12 cellular contexts compared by ENCODE assay signal in the genomic region with DNA sequence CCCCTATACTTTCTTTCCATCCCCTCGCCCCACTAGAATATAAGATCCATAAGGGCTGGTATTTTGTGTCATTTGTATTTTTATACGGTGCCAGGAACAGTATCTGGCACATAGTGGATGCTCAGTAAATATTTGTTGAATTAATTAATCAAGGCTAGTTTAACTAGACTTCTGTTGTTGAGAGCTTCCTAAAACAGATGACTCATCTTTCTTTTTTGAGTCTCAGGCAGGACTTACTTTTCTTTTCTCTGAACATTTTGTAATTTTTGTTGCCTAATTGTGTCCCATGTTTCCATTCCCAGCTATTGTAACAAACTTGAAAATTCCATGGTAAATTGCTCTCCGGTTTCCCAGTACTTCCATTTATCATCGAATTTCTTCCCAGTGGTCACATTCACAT. TPM values are rescaled to one million over a fixed set of nuclear protein-coding genes. Genes with fewer than 3 reads are reported as not detected.
DNase-seq lines count a peak whose midpoint lies in the region; ATAC-seq, FAIRE-seq and TF ChIP-seq lines count a peak whose summit lies in the region.
"Had no signal": no experiment of that assay in that cellular context is flagged by ENCODE, and none has a peak within 500 bp of the region (broad histone marks: within the 10 kb centered on the region; RNA-seq: fewer than 3 reads in every experiment).

No MANE protein-coding gene starts in this region.

- DNase-seq in HepG2 (ENCODE audit: low spot score) = no peak
- DNase-seq in nephron progenitor cell = no peak
- DNase-seq in activated CD4-positive, alpha-beta T cell treated with anti-CD3 and anti-CD28 coated beads, Interleukin-2, amount 50 U/mL, for 4 hours = no peak
- no peak for DNase-seq in WTC11 (ENCODE audit: low spot score)
- DNase-seq in lower leg skin (ENCODE audit: low spot score in 2 of 2) = no peak
- DNase-seq: activated naive CD8-positive, alpha-beta T cell treated with anti-CD3 and anti-CD28 coated beads for 36 hours; NCI-H1436 treated with DMSO at 0.1 percent for 48 hours; stimulated activated CD4-positive, alpha-beta T cell treated with anti-CD3 and anti-CD28 coated beads, Interleukin-2, amount 100 ng/mL, for 24 hours; trophoblast cell had no signal

- no peak for TF ChIP-seq POLR2A in HepG2 (IDR thresholded peaks at IDR 0.05; ENCODE audit: insufficient read depth in 1 of 2, low read depth in 2 of 2, low read length in 2 of 2)
- TF ChIP-seq POLR2A in lower leg skin (IDR thresholded peaks at IDR 0.05) = no peak

- TF ChIP-seq CTCF in liver (IDR thresholded peaks at IDR 0.05; ENCODE audit: low read depth, low read length, missing input control) (no peak), HepG2 (CRISPR knock-in tag; IDR thresholded peaks at IDR 0.05) (no peak), nephron progenitor cell (IDR thresholded peaks at IDR 0.05) (no peak), WTC11 (IDR thresholded peaks at IDR 0.05) (no peak), lower leg skin (IDR thresholded peaks at IDR 0.05) (no peak)

- ATAC-seq in HepG2 (no peak), GM21528 (IDR thresholded peaks at IDR 0.05; ENCODE audit: low FRiP score, unreplicated experiment) (no peak), WTC11 (no peak)

- H3K27me3 Mint-ChIP-seq in nephron progenitor cell (ENCODE audit: low read depth, poor library complexity) = no peaks in the 10 kb centered on the region
- no peaks in the 10 kb centered on the region for H3K27me3 Mint-ChIP-seq in WTC11 (ENCODE audit: low read depth)
- H3K27me3 Mint-ChIP-seq: activated naive CD8-positive, alpha-beta T cell treated with anti-CD3 and anti-CD28 coated beads for 36 hours had no signal

- peaks cover under 1% of the 10 kb centered on the region for H3K79me2 ChIP-seq in HepG2 (ENCODE audit: insufficient read depth, low read length)

- H3K4me2 ChIP-seq in HepG2 (ENCODE audit: low read depth, low read length) = no peak overlapping the region

- TF ChIP-seq RAD21 in liver (IDR thresholded peaks at IDR 0.05) (no peak), HepG2 (CRISPR knock-in tag; IDR thresholded peaks at IDR 0.05) (no peak)

- POLR2A ChIA-PET in HepG2 (lab: Yijun Ruan, JAX) = no interaction called here
- POLR2A ChIA-PET in WTC11 (lab: Charles Lee) = no interaction called here

- H3K27me3 ChIP-seq in liver (ENCODE audit: control insufficient read depth in 4 of 4, insufficient read depth in 4 of 4, low read length in 3 of 4) (no peaks in the 10 kb centered on the region), HepG2 (ENCODE audit: control insufficient read depth in 1 of 2, insufficient read depth in 2 of 2, low read length in 2 of 2) (no peaks in the 10 kb centered on the region), endocrine pancreas (ENCODE audit: control insufficient read depth, insufficient read depth, low read length) (no peaks in the 10 kb centered on the region)

- FAIRE-seq in HepG2 (lab: Jason Lieb, UNC) = no peak

- intact Hi-C loops in HepG2 (cut with micrococcal nuclease; ENCODE audit: unreplicated experiment) = no loop called here
- intact Hi-C loops in lower leg skin (cut with DNase I; ENCODE audit: low total_unique reads) = no loop called here

- BruUV-seq in HepG2 (replicated peaks; lab: Mats Ljungman, UMichigan) = no TSS peak

- H3K27ac Mint-ChIP-seq in nephron progenitor cell = peak overlapping the region; percentile 86
- H3K27ac Mint-ChIP-seq in WTC11 = no peak overlapping the region
- H3K27ac Mint-ChIP-seq: activated naive CD8-positive, alpha-beta T cell treated with anti-CD3 and anti-CD28 coated beads for 36 hours had no signal

- no peaks in the 10 kb centered on the region for H3K9me3 ChIP-seq in liver (ENCODE audit: control insufficient read depth in 4 of 4, low read length in 3 of 4)
- H3K9me3 ChIP-seq in HepG2 (ENCODE audit: low read length) = no peaks in the 10 kb centered on the region
- no peaks in the 10 kb centered on the region for H3K9me3 ChIP-seq in endocrine pancreas (ENCODE audit: control insufficient read depth, low read length)

- H3K4me3 ChIP-seq in liver (ENCODE audit: low read depth in 1 of 3, low read length in 3 of 3) (no peak overlapping the region), HepG2 (replicated peaks in 1 of 3; ENCODE audit: insufficient read depth in 1 of 3, low read depth in 2 of 3, low read length in 3 of 3) (no peak overlapping the region), endocrine pancreas (ENCODE audit: control insufficient read depth, insufficient read depth, low read length) (peak overlapping the region; percentile 57), lower leg skin (ENCODE audit: low read depth, poor library complexity, severe bottlenecking) (no peak overlapping the region)

- in situ Hi-C loops in HepG2 (cut with HindIII; ENCODE audit: extremely low pct_ligation_motif_present, low pct_unique_long_range_greater_than_20kb) = no loop called here

- H3K36me3 ChIP-seq in liver (ENCODE audit: control insufficient read depth in 4 of 4, insufficient read depth in 3 of 4, low read depth in 1 of 4, low read length in 3 of 4) (no peaks in the 10 kb centered on the region), HepG2 (replicated peaks in 1 of 2; ENCODE audit: control insufficient read depth in 1 of 2, insufficient read depth in 2 of 2, low read length in 2 of 2) (peaks cover 0 to 1% of the 10 kb centered on the region in 2 experiments; a peak in 2 of 5 replicates), endocrine pancreas (ENCODE audit: control insufficient read depth, insufficient read depth, low read length) (no peaks in the 10 kb centered on the region)

- H3K4me3 Mint-ChIP-seq in nephron progenitor cell (no peak overlapping the region), WTC11 (no peak overlapping the region)
- H3K4me3 Mint-ChIP-seq: activated naive CD8-positive, alpha-beta T cell treated with anti-CD3 and anti-CD28 coated beads for 36 hours had no signal

- H2AFZ ChIP-seq in HepG2 (ENCODE audit: low read length) = no peak overlapping the region

- H3K36me3 Mint-ChIP-seq in nephron progenitor cell (ENCODE audit: low read depth) (peaks cover 24% of the 10 kb centered on the region), WTC11 (no peaks in the 10 kb centered on the region)

- TF ChIP-seq EP300 in HepG2 (IDR thresholded peaks at IDR 0.05; ENCODE audit: low read depth in 2 of 2, low read length in 2 of 2) (no peak), HepG2 (CRISPR knock-in tag; IDR thresholded peaks at IDR 0.05; ENCODE audit: borderline replicate concordance) (no peak)

- 77% methylated on average over 4 of the region's 4 CpGs for WGBS in liver
- WGBS in HepG2 (ENCODE audit: low lambda C conversion rate) = 88% methylated on average over 4 of the region's 4 CpGs
- WGBS in lower leg skin, 2 donors = 64 to 70% methylated on average over 4 of the region's 4 CpGs

- no peak overlapping the region for H3K9ac ChIP-seq in liver (ENCODE audit: low read depth in 1 of 2, low read length in 2 of 2)
- no peak overlapping the region for H3K9ac ChIP-seq in HepG2 (ENCODE audit: insufficient read depth, low read depth, low read length)
- H3K9ac ChIP-seq in endocrine pancreas (ENCODE audit: control insufficient read depth, insufficient read depth, low read length) = no peak overlapping the region

- H3K27ac ChIP-seq in liver (ENCODE audit: low read depth in 1 of 2, low read length in 2 of 2) (peak overlapping the region in 1 of 2 donors; percentile 43), HepG2 (ENCODE audit: extremely low read length, insufficient read depth, low read length) (no peak overlapping the region)

- peaks cover 20% of the 10 kb centered on the region for H3K4me1 Mint-ChIP-seq in nephron progenitor cell
- peaks cover 18% of the 10 kb centered on the region for H3K4me1 Mint-ChIP-seq in WTC11

- no peaks in the 10 kb centered on the region for H4K20me1 ChIP-seq in HepG2 (ENCODE audit: insufficient read depth, low read length)

- H3K4me1 ChIP-seq in liver (ENCODE audit: control insufficient read depth in 4 of 4, insufficient read depth in 4 of 4, low read length in 3 of 4) = peaks cover 2 to 9% (median 3%) of the 10 kb centered on the region in 4 donors
- peaks cover 9% of the 10 kb centered on the region for H3K4me1 ChIP-seq in HepG2 (ENCODE audit: insufficient read depth, low read length)
- H3K4me1 ChIP-seq in endocrine pancreas (ENCODE audit: control insufficient read depth, insufficient read depth, low read length) = peaks cover 20% of the 10 kb centered on the region

- H3K9me3 Mint-ChIP-seq in nephron progenitor cell (no peaks in the 10 kb centered on the region), WTC11 (no peaks in the 10 kb centered on the region)
- H3K9me3 Mint-ChIP-seq: activated naive CD8-positive, alpha-beta T cell treated with anti-CD3 and anti-CD28 coated beads for 36 hours had no signal

- CTCF ChIA-PET in HepG2 (lab: Yijun Ruan, JAX; ENCODE audit: low intra/inter-chr PET ratio, low total read pairs) = no interaction called here
- CTCF ChIA-PET in WTC11 (lab: Charles Lee) = interaction anchor here (0.9 kb wide), 1 partner anchor 12 kb away, joined by 3 read pairs; no protein-coding TSS in a partner anchor

TF ChIP-seq in WTC11, 78 proteins besides CTCF, POLR2A, EP300 and RAD21 (continues in another document):
- no peak for TF ChIP-seq ZNF396 (CRISPR knock-in tag; IDR thresholded peaks at IDR 0.05; ENCODE audit: borderline replicate concordance)

RNA-seq across cellular contexts. Expression of gene STK38L, which starts 16.7 kb away (rescaled TPM):
- total RNA-seq in liver = 1 to 10 TPM; 6.7 to 8.6 TPM
- 1 to 10 TPM; 2.8 to 6.5 TPM for polyA plus RNA-seq in liver
- total RNA-seq in HepG2 (2016; rRNA removed; fragmentation: Illumina TruSeq; extraction: Trizol) = 26.4 and 50.0 TPM in 2 replicates
- 3.3 and 3.9 TPM in 2 replicates for total RNA-seq in HepG2 (2016; cell fraction: cytosol; rRNA removed; fragmentation: Illumina TruSeq; extraction: Trizol; ENCODE audit: low read depth)
- 28.4 and 50.0 TPM in 2 replicates for total RNA-seq in HepG2 (2016; cell fraction: insoluble cytoplasmic fraction; rRNA removed; fragmentation: Illumina TruSeq; extraction: Trizol)
- total RNA-seq in HepG2 (2016; cell fraction: membrane; rRNA removed; fragmentation: Illumina TruSeq; extraction: Trizol) = 9.2 and 9.5 TPM in 2 replicates
- 16.6 and 22.0 TPM in 2 replicates for total RNA-seq in HepG2 (2016; cell fraction: nucleus; rRNA removed; fragmentation: Illumina TruSeq; extraction: Trizol)
- 5.6 and 6.1 TPM in 2 replicates for polyA plus RNA-seq in HepG2 (2011; rRNA removed)
- polyA plus RNA-seq in HepG2 (2011; cell fraction: cytosol; rRNA removed) = 1.7 and 2.9 TPM in 2 replicates
- polyA plus RNA-seq in HepG2 (2011; cell fraction: nucleus; rRNA removed) = 4.0 and 6.4 TPM in 2 replicates
- 9.9 and 10.9 TPM in 2 replicates for polyA plus RNA-seq in HepG2 (2012)
- polyA plus RNA-seq in HepG2 (2016; cell fraction: cytosol; fragmentation: Illumina TruSeq; extraction: Trizol; ENCODE audit: low read depth) = 1.5 and 2.2 TPM in 2 replicates
- polyA plus RNA-seq in HepG2 (2016; cell fraction: insoluble cytoplasmic fraction; fragmentation: Illumina TruSeq; extraction: Trizol; ENCODE audit: low read depth) = 24.1 and 27.8 TPM in 2 replicates
- polyA plus RNA-seq in HepG2 (2016; cell fraction: membrane; fragmentation: Illumina TruSeq; extraction: Trizol; ENCODE audit: low read depth) = 4.4 and 5.5 TPM in 2 replicates
- polyA plus RNA-seq in HepG2 (2016; cell fraction: nucleus; fragmentation: Illumina TruSeq; extraction: Trizol; ENCODE audit: insufficient read depth, low read depth) = 16.5 and 18.5 TPM in 2 replicates
- polyA minus RNA-seq in HepG2 (2011; rRNA and poly(A)+ RNA removed; ENCODE audit: low replicate concordance) = 2.7 and 5.1 TPM in 2 replicates
- polyA minus RNA-seq in HepG2 (2011; cell fraction: cytosol; rRNA and poly(A)+ RNA removed) = 6.2 and 11.1 TPM in 2 replicates
- 17.9 and 20.6 TPM in 2 replicates for polyA minus RNA-seq in HepG2 (2011; cell fraction: nucleus; rRNA and poly(A)+ RNA removed)
- 37.6 to 47.2 TPM (median 41.7 TPM) in 3 replicates for total RNA-seq in WTC11 (2021)
- total RNA-seq in lower leg skin = 10 to 100 TPM; 19.1 to 39.2 (median 27.1) TPM
